ENCODE assay signal across 9 cellular contexts in genomic region chr12:39692258-39692853, GRCh38.
DNase-seq lines count a peak whose midpoint lies in the region; ATAC-seq, FAIRE-seq and TF ChIP-seq lines count a peak whose summit lies in the region.
"Had no signal": no experiment of that assay in that cellular context is flagged by ENCODE, and none has a peak within 500 bp of the region (broad histone marks: within the 10 kb centered on the region; RNA-seq: fewer than 3 reads in every experiment).

No MANE protein-coding gene starts in this region.

- peaks cover 2% of the 10 kb centered on the region for H3K36me3 Mint-ChIP-seq in T-helper 17 cell (ENCODE audit: low read depth)

- H3K27ac Mint-ChIP-seq in T-helper 17 cell: no peak overlapping the region

- TF ChIP-seq CTCF in D721Med (IDR thresholded peaks at IDR 0.05; ENCODE audit: insufficient read depth, missing control alignments): peak; percentile 20

- ATAC-seq in GM21619 (IDR thresholded peaks at IDR 0.05; ENCODE audit: unreplicated experiment): peak; percentile 58
- peak; percentile 46 for ATAC-seq in T-helper 17 cell
- no peak for ATAC-seq in GM21367 (IDR thresholded peaks at IDR 0.05; ENCODE audit: unreplicated experiment)

- DNase-seq in D721Med (ENCODE audit: insufficient read length, low spot score) (no peak), T-helper 17 cell (no peak), lung microvascular endothelial cell (ENCODE audit: low read depth in 2 of 2) (peak; percentile 8), NCI-H1417 treated with DMSO at 0.1 percent for 48 hours (lab: John Stamatoyannopoulos, UW) (no peak), UCSD-AML1 (lab: John Stamatoyannopoulos, UW; ENCODE audit: unreplicated experiment) (no peak)
- no peak for DNase-seq in activated T-cell treated with anti-CD3 and anti-CD28 coated beads, Interleukin-2, amount 50 U/mL, for 48 hours
- DNase-seq: esophagus squamous epithelium had no signal

- H3K4me1 Mint-ChIP-seq in T-helper 17 cell: no peaks in the 10 kb centered on the region

- H3K9me3 ChIP-seq in T-helper 17 cell (ENCODE audit: control insufficient read depth, low read length, poor library complexity, severe bottlenecking): no peaks in the 10 kb centered on the region
- H3K9me3 ChIP-seq: esophagus squamous epithelium had no signal

- H3K27me3 Mint-ChIP-seq in T-helper 17 cell: no peaks in the 10 kb centered on the region

- FAIRE-seq in D721Med (lab: Jason Lieb, UNC): no peak

- no peak overlapping the region for H3K4me3 Mint-ChIP-seq in T-helper 17 cell

Comparison
In these comparisons a context has a peak if more than half of its experiments do, and no peak if none do; other contexts are left out.
1. DNase-seq: peak in lung microvascular endothelial cell (2 of 2); none in D721Med (single experiment), T-helper 17 cell (0 of 3), NCI-H1417 treated with DMSO at 0.1 percent for 48 hours (single experiment), activated T-cell treated with anti-CD3 and anti-CD28 coated beads, Interleukin-2, amount 50 U/mL, for 48 hours (0 of 2) and UCSD-AML1 (single experiment).